Comparison of ENCODE assay signal across 1 cellular context in the genomic region with DNA sequence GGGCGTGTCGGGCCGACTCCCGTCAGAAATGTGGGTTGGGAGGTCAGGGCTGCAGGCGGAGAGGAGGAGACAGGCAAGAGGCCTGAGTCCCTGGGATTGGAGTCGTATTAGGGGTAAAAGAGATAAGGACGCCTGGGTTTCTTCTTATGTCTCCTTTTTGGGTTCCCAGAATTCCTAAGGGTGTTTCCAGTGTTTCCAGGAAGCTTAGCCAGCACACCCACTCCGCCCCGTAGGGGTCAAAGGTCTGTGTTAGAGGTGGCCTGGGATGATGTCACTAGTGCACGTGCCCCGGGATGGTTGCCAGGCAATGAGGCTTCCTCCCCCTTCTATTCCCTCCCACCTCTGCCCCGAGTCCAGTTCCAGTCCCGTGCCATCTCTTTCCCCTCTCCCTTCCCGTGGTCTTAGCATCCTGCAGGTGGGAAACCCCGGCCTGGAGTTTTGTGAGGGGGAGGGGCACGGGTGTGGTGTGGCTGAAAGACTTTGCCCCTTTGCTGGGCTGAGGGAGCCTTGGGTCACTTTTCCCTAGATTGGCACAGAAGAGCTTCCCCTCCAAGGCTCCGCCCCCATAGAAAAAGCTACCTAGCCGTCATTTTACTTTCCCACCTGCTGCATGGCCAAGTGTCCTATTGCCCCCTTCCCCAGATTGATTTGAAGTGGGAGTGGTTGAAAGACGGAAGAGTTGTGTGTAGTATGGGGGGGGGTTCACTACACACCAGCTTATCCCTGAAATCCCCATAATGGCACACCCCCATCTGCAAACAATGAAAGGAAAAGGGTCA.
A peak's percentile ranks its signal among the peaks of the same experiment; 100 is the strongest.
TF ChIP-seq lines count a peak whose summit lies in the region.

No MANE protein-coding gene starts in this region.

TF ChIP-seq in IMR-90, 13 proteins besides CTCF, POLR2A, EP300 and RAD21 (continued from another document):
- TF ChIP-seq CHD1 (IDR thresholded peaks at IDR 0.05; ENCODE audit: low read depth, low read length) (no peak; the same call in 1 of the 2 replicates), FOS (IDR thresholded peaks at IDR 0.05; ENCODE audit: low read depth, low read length) (peak; percentile 34; the same call in 1 of the 2 replicates), NFE2L2 (IDR thresholded peaks at IDR 0.05; ENCODE audit: low read depth, low read length) (no peak), RFX5 (IDR thresholded peaks at IDR 0.05; ENCODE audit: low read depth, low read length) (no peak), CEBPB (IDR thresholded peaks at IDR 0.05; ENCODE audit: low read depth, low read length) (peak; percentile 28; the same call in 1 of the 2 replicates), MAZ (IDR thresholded peaks at IDR 0.05; ENCODE audit: borderline replicate concordance, low read depth, low read length) (peak; percentile 99), MXI1 (IDR thresholded peaks at IDR 0.05; ENCODE audit: borderline replicate concordance, low read depth, low read length) (0 out of 2 replicates have a peak, but pooled peaks have one; percentile 43), MAFK (IDR thresholded peaks at IDR 0.05; ENCODE audit: low read depth, low read length) (no peak)
- TF ChIP-seq, protein P1, sequence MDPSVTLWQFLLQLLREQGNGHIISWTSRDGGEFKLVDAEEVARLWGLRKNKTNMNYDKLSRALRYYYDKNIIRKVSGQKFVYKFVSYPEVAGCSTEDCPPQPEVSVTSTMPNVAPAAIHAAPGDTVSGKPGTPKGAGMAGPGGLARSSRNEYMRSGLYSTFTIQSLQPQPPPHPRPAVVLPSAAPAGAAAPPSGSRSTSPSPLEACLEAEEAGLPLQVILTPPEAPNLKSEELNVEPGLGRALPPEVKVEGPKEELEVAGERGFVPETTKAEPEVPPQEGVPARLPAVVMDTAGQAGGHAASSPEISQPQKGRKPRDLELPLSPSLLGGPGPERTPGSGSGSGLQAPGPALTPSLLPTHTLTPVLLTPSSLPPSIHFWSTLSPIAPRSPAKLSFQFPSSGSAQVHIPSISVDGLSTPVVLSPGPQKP (IDR thresholded peaks at IDR 0.05; ENCODE audit: borderline replicate concordance, low read depth, low read length) = no peak
- TF ChIP-seq, protein P2, sequence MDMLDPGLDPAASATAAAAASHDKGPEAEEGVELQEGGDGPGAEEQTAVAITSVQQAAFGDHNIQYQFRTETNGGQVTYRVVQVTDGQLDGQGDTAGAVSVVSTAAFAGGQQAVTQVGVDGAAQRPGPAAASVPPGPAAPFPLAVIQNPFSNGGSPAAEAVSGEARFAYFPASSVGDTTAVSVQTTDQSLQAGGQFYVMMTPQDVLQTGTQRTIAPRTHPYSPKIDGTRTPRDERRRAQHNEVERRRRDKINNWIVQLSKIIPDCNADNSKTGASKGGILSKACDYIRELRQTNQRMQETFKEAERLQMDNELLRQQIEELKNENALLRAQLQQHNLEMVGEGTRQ (IDR thresholded peaks at IDR 0.05; ENCODE audit: low read depth, low read length) = peak; percentile 93
